Comparison of ENCODE assay signal across 14 cellular contexts in the genomic region with DNA sequence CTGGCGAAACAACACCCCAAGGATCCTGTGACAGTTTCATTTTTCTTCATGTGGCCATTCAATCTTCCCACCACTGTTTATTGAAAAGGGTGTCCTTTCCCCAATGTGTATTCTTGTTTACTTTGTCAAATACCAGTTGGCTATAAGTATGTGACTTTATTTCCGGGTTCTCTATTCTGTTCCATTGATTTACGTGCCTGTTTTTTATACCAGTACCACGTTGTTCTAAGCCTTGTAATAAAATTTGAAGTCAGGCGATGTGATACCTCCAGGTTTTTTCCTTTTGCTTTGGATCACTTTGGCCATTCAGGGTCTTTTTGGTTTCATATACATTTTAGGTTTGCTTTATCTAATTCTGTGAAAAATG. TPM values are rescaled to one million over a fixed set of nuclear protein-coding genes. Genes with fewer than 3 reads are reported as not detected.
DNase-seq lines count a peak whose midpoint lies in the region; ATAC-seq and TF ChIP-seq lines count a peak whose summit lies in the region.
"Had no signal": no experiment of that assay in that cellular context is flagged by ENCODE, and none has a peak within 500 bp of the region (broad histone marks: within the 10 kb centered on the region; RNA-seq: fewer than 3 reads in every experiment).

No MANE protein-coding gene starts in this region.

- H3K9me3 ChIP-seq in mucosa of descending colon (no peaks in the 10 kb centered on the region), upper lobe of left lung (no peaks in the 10 kb centered on the region)

- no peak for TF ChIP-seq EP300 in upper lobe of left lung (IDR thresholded peaks at IDR 0.05)

- H3K27me3 ChIP-seq in upper lobe of left lung, result no peaks in the 10 kb centered on the region

- DNase-seq in NCI-H510A treated with DMSO at 0.1 percent for 48 hours (lab: John Stamatoyannopoulos, UW), result peak; percentile 63
- DNase-seq in NCI-H510A (lab: John Stamatoyannopoulos, UW), result no peak
- no peak for DNase-seq in epithelial cell of esophagus (ENCODE audit: low read depth)
- DNase-seq in mucosa of descending colon, result no peak
- no peak for DNase-seq in upper lobe of left lung
- DNase-seq in Kasumi-1 (lab: John Stamatoyannopoulos, UW), result no peak
- DNase-seq in NCI-H1092 treated with DMSO at 0.1 percent for 48 hours (lab: John Stamatoyannopoulos, UW), result no peak
- no peak for DNase-seq in NCI-H2081 (lab: John Stamatoyannopoulos, UW)
- DNase-seq: activated CD4-positive, alpha-beta T cell treated with anti-CD3 and anti-CD28 coated beads for 1 hour; activated naive CD4-positive, alpha-beta T cell treated with anti-CD3 and anti-CD28 coated beads, Interleukin-2, amount 50 U/mL, for 16 hours; GF-D8; SHP77 treated with DMSO at 0.1 percent for 48 hours had no signal

- no peak for TF ChIP-seq CTCF in epithelial cell of esophagus (IDR thresholded peaks at IDR 0.05; ENCODE audit: insufficient read depth, low read depth, low read length, missing control alignments)
- no peak for TF ChIP-seq CTCF in mucosa of descending colon (IDR thresholded peaks at IDR 0.05)
- TF ChIP-seq CTCF in upper lobe of left lung (IDR thresholded peaks at IDR 0.05), result no peak

- peak overlapping the region; percentile 14 for H3K4me3 ChIP-seq in epithelial cell of esophagus (ENCODE audit: low read length)
- H3K4me3 ChIP-seq in mucosa of descending colon, result no peak overlapping the region
- peak overlapping the region in 3 of 4 donors; percentile 33 to 46 (median 41) for H3K4me3 ChIP-seq in upper lobe of left lung

- 48 to 61% methylated on average over 5 of the region's 5 CpGs for WGBS in upper lobe of left lung, 2 donors

- H3K27ac ChIP-seq in upper lobe of left lung, result peak overlapping the region in 2 of 4 donors; percentile 37 to 42

- intact Hi-C loops in mucosa of descending colon (cut with DNase I, micrococcal nuclease), result no loop called here

- TF ChIP-seq POLR2A in upper lobe of left lung (IDR thresholded peaks at IDR 0.05), result no peak

- ATAC-seq in mucosa of descending colon (peak; percentile 54), upper lobe of left lung (ENCODE audit: low FRiP score in 2 of 2) (no peak)

- H3K4me1 ChIP-seq in mucosa of descending colon (ENCODE audit: low read depth), result no peaks in the 10 kb centered on the region
- no peaks in the 10 kb centered on the region for H3K4me1 ChIP-seq in upper lobe of left lung

- H3K36me3 ChIP-seq in mucosa of descending colon (ENCODE audit: low read depth), result no peaks in the 10 kb centered on the region
- no peaks in the 10 kb centered on the region for H3K36me3 ChIP-seq in upper lobe of left lung

RNA-seq across cellular contexts. Expression of a gene that starts 9.1 kb away (rescaled TPM):
- total RNA-seq in mucosa of descending colon (under 1 TPM; 0.17 to 0.73 (median 0.35) TPM), upper lobe of left lung (under 1 TPM in 5 of 6 donors, not detected in 1; under 0.01 to 0.43 (median 0.20) TPM)
- total RNA-seq: HT-29; T-helper 2 cell treated with Interferon-gamma antibody and Interleukin-4, amounts not matched to agents 100 ng/mL and 5 ng/mL, for 36 hours had no signal
